In genomic region chr16:4624827-4625616, GRCh38 we compare ENCODE assay signal across 1 cellular context.
A peak's percentile ranks its signal among the peaks of the same experiment; 100 is the strongest.
TF ChIP-seq lines count a peak whose summit lies in the region.

No MANE protein-coding gene starts in this region.

TF ChIP-seq in HEK293, 187 proteins besides CTCF, POLR2A, EP300 and RAD21 (continued from another document):
- TF ChIP-seq ZNF677 (tag by site-specific recombination; IDR thresholded peaks at IDR 0.05) (no peak), PRDM4 (tag by site-specific recombination; IDR thresholded peaks at IDR 0.05) (no peak), ZNF843 (tag by site-specific recombination; IDR thresholded peaks at IDR 0.05) (no peak), ZNF174 (tag by site-specific recombination; IDR thresholded peaks at IDR 0.05) (no peak), ZNF514 (tag by site-specific recombination; IDR thresholded peaks at IDR 0.05) (no peak), ZNF561 (tag by site-specific recombination; IDR thresholded peaks at IDR 0.05; ENCODE audit: borderline replicate concordance) (peak; percentile 65; the same call in 1 of the 2 replicates), ZBTB20 (tag by site-specific recombination; IDR thresholded peaks at IDR 0.05) (peak; percentile 81), ZBTB6 (tag by site-specific recombination; IDR thresholded peaks at IDR 0.05) (0 out of 2 replicates have a peak, but pooled peaks have one; percentile 11), GLIS2 (tag by site-specific recombination; IDR thresholded peaks at IDR 0.05) (peak; percentile 47; the same call in 1 of the 2 replicates), ZNF214 (tag by site-specific recombination; IDR thresholded peaks at IDR 0.05; ENCODE audit: borderline replicate concordance) (no peak), ZNF202 (tag by site-specific recombination; IDR thresholded peaks at IDR 0.05; ENCODE audit: borderline replicate concordance) (no peak), ZNF830 (tag by site-specific recombination; IDR thresholded peaks at IDR 0.05; ENCODE audit: low read depth) (no peak), ZFHX2 (tag by site-specific recombination; conservative IDR thresholded peaks at IDR 0.05) (peak; percentile 20; the same call in 1 of the 2 replicates), ZNF311 (tag by site-specific recombination; IDR thresholded peaks at IDR 0.05; ENCODE audit: borderline replicate concordance) (no peak), KLF17 (tag by site-specific recombination; IDR thresholded peaks at IDR 0.05) (peak; percentile 27; the same call in 1 of the 2 replicates), HOXC10 (CRISPR knock-in tag; IDR thresholded peaks at IDR 0.05) (0 out of 2 replicates have a peak, but pooled peaks have one; percentile 78), OVOL3 (tag by site-specific recombination; IDR thresholded peaks at IDR 0.05) (no peak)
